In the genomic region with DNA sequence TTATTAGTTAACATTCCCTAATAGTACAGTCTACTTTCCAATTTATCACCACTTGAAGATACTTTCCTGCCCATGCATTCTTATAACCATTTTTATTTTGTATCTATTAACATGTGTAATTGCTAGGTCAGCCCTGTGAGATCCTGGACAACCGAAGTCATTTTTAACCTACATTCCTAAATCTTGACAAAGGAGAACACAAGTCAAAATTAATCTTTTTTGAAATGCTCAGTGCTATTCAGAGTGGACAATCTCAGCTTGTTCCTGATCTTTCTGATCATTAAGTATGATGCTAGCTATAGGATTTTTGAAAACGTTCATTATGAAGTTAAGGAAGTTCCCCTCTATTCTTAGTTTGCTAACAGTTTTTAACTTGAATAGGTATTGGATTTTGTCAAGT, we compare ENCODE assay signal across 2 cellular contexts.
TF ChIP-seq lines count a peak whose summit lies in the region.

No MANE protein-coding gene starts in this region.

TF ChIP-seq in A549, 52 proteins besides CTCF, POLR2A, EP300 and RAD21 (continued from another document):
- no peak for TF ChIP-seq REST (IDR thresholded peaks at IDR 0.05)
- no peak for TF ChIP-seq ZSCAN20 (CRISPR knock-in tag; IDR thresholded peaks at IDR 0.05)
- TF ChIP-seq CHD4 (IDR thresholded peaks at IDR 0.05; ENCODE audit: borderline replicate concordance) = no peak
- no peak for TF ChIP-seq TFCP2L1 (CRISPR knock-in tag; IDR thresholded peaks at IDR 0.05)
- TF ChIP-seq JUNB (IDR thresholded peaks at IDR 0.05) = no peak
- TF ChIP-seq TP53 (CRISPR knock-in tag; IDR thresholded peaks at IDR 0.05) = no peak
- TF ChIP-seq CBX2 (IDR thresholded peaks at IDR 0.05; ENCODE audit: borderline replicate concordance, low read depth) = no peak
- TF ChIP-seq SREBF2 (IDR thresholded peaks at IDR 0.05) = no peak
- TF ChIP-seq FOSL2 (IDR thresholded peaks at IDR 0.05) = no peak
- TF ChIP-seq FOSL2 (CRISPR knock-in tag; IDR thresholded peaks at IDR 0.05) = no peak
- no peak for TF ChIP-seq RCOR1 (IDR thresholded peaks at IDR 0.05; ENCODE audit: low read depth, low read length)

TF ChIP-seq in HCT116, 20 proteins besides CTCF, POLR2A, EP300 and RAD21 (continued from another document):
- TF ChIP-seq MAX (IDR thresholded peaks at IDR 0.05) (no peak), REST (IDR thresholded peaks at IDR 0.05; ENCODE audit: low read depth) (no peak), EZH2phosphoT487 (IDR thresholded peaks at IDR 0.05; ENCODE audit: borderline replicate concordance) (no peak), JUND (IDR thresholded peaks at IDR 0.05) (no peak)
TF ChIP-seq in HCT116: peak in this region for 0.
